8 cellular contexts compared by ENCODE assay signal in genomic region chr11:76859708-76860233, GRCh38. TPM values are rescaled to one million over a fixed set of nuclear protein-coding genes. Genes with fewer than 3 reads are reported as not detected.
DNase-seq lines count a peak whose midpoint lies in the region; ATAC-seq and TF ChIP-seq lines count a peak whose summit lies in the region.

No MANE protein-coding gene starts in this region.

- POLR2A ChIA-PET in SK-N-SH (lab: Yijun Ruan, JAX) = no interaction called here
- POLR2A ChIA-PET in WTC11 (lab: Charles Lee) = no interaction called here

- no peaks in the 10 kb centered on the region for H3K36me3 ChIP-seq in SK-N-SH (replicated peaks in 1 of 2; ENCODE audit: control insufficient read depth in 1 of 2, insufficient read depth in 2 of 2, low read length in 1 of 2)
- no peaks in the 10 kb centered on the region for H3K36me3 ChIP-seq in stomach smooth muscle (ENCODE audit: control insufficient read depth in 2 of 2, insufficient read depth in 2 of 2, low read length in 2 of 2)

- no peaks in the 10 kb centered on the region for H3F3A ChIP-seq in SK-N-SH (replicated peaks; ENCODE audit: insufficient read depth)

- H3K9ac ChIP-seq in SK-N-SH (peak overlapping the region; percentile 19; the same call in 1 of the 2 replicates), stomach smooth muscle (ENCODE audit: low read length in 2 of 2) (no peak overlapping the region)

- in situ Hi-C loops in GM13977 (cut with MboI; ENCODE audit: low pct_unique_long_range_greater_than_20kb, low sequenced_read_pairs, unreplicated experiment) = no loop called here

- peak overlapping the region; percentile 97; the same call in 1 of the 2 replicates for H2AFZ ChIP-seq in SK-N-SH (ENCODE audit: low read depth)

- H3K4me1 ChIP-seq in SK-N-SH (ENCODE audit: control insufficient read depth in 1 of 2, insufficient read depth in 2 of 2, low read depth in 1 of 2, low read length in 1 of 2) (peaks cover 7 to 10% of the 10 kb centered on the region in 2 experiments; a peak in 3 of 4 replicates), stomach smooth muscle (ENCODE audit: control insufficient read depth, insufficient read depth, low read length) (peaks cover 11% of the 10 kb centered on the region)

- no peak for TF ChIP-seq EP300 in SK-N-SH (IDR thresholded peaks at IDR 0.05; ENCODE audit: borderline replicate concordance in 1 of 2, low read depth in 1 of 2, low read length in 1 of 2)

- no peak for DNase-seq in SK-N-SH
- DNase-seq in WTC11 (ENCODE audit: low spot score) = no peak
- peak; percentile 20 for DNase-seq in left kidney (ENCODE audit: low read depth, low spot score)
- DNase-seq in GM13977 (ENCODE audit: low spot score) = no peak
- no peak for DNase-seq in MV-4-11 (lab: John Stamatoyannopoulos, UW)

- H4K20me1 ChIP-seq in SK-N-SH (ENCODE audit: insufficient read depth) = no peaks in the 10 kb centered on the region

- H3K27ac ChIP-seq in SK-N-SH (ENCODE audit: low read depth in 2 of 2, low read length in 1 of 2) (0 out of 4 replicates have a peak overlapping the region, but pooled peaks of 1 of the 2 experiments have one; percentile 60), stomach smooth muscle (ENCODE audit: low read length) (peak overlapping the region; percentile 53)

- H3K9me3 ChIP-seq in SK-N-SH (no peaks in the 10 kb centered on the region), stomach smooth muscle (ENCODE audit: control insufficient read depth in 2 of 2, low read length in 2 of 2) (no peaks in the 10 kb centered on the region)

- TF ChIP-seq RAD21 in SK-N-SH (IDR thresholded peaks at IDR 0.05; ENCODE audit: low read length) = no peak

- no peak for TF ChIP-seq CTCF in SK-N-SH (IDR thresholded peaks at IDR 0.05)
- TF ChIP-seq CTCF in WTC11 (IDR thresholded peaks at IDR 0.05) = no peak
- no peak for TF ChIP-seq CTCF in GM13977 (IDR thresholded peaks at IDR 0.05; ENCODE audit: extremely low read depth, insufficient read depth, missing control alignments)

- H3K79me2 ChIP-seq in SK-N-SH (ENCODE audit: insufficient read depth) = peaks cover 16% of the 10 kb centered on the region

- H3K27me3 Mint-ChIP-seq in WTC11 (ENCODE audit: low read depth) = no peaks in the 10 kb centered on the region

- ATAC-seq in SK-N-SH treated with all-trans-retinoic acid at 6 μM for 48 hours (no peak), WTC11 (no peak), HG03175 (IDR thresholded peaks at IDR 0.05; ENCODE audit: unreplicated experiment) (no peak)

- no peak overlapping the region for H3K4me2 ChIP-seq in SK-N-SH

- H3K27ac Mint-ChIP-seq in WTC11 = peak overlapping the region; percentile 58; the same call in 1 of the 2 replicates

- 97% methylated on average over 14 of the region's 14 CpGs for whole genome bisulfite sequencing in SK-N-SH (ENCODE audit: low lambda C conversion rate)

- no peaks in the 10 kb centered on the region for H3K9me2 ChIP-seq in SK-N-SH

- no peaks in the 10 kb centered on the region for H3K36me3 Mint-ChIP-seq in WTC11

- no peaks in the 10 kb centered on the region for H3K27me3 ChIP-seq in SK-N-SH (ENCODE audit: insufficient read depth)
- H3K27me3 ChIP-seq in stomach smooth muscle (ENCODE audit: control insufficient read depth in 1 of 2, insufficient read depth in 2 of 2, low read length in 2 of 2) = no peaks in the 10 kb centered on the region

- peaks cover 21% of the 10 kb centered on the region for H3K4me1 Mint-ChIP-seq in WTC11

- CTCF ChIA-PET in SK-N-SH (lab: Yijun Ruan, JAX) = interaction anchor here (0.7 to 1.2 kb wide), 5 partner anchors 40 to 138 kb away, joined by 3 read pairs; no protein-coding TSS in a partner anchor
- CTCF ChIA-PET in WTC11 (lab: Charles Lee) = interaction anchor here (0.9 to 3.6 kb wide), 6 partner anchors 21 to 180 kb away, joined by 4 to 41 read pairs (median 4); no protein-coding TSS in a partner anchor

- no peak overlapping the region for H3K4me3 ChIP-seq in SK-N-SH (ENCODE audit: low read depth in 2 of 2, low read length in 1 of 2)
- H3K4me3 ChIP-seq in stomach smooth muscle (ENCODE audit: low read length in 2 of 2) = peak overlapping the region in 1 of 2 donors; percentile 63

- H3K4me3 Mint-ChIP-seq in WTC11 = peak overlapping the region; percentile 49; the same call in 1 of the 2 replicates

- H3K9me3 Mint-ChIP-seq in WTC11 = peaks cover 4% of the 10 kb centered on the region; the same call in 1 of the 2 replicates

TF ChIP-seq in SK-N-SH, 30 proteins besides CTCF, POLR2A, EP300 and RAD21 (continues in another document):
- TF ChIP-seq EZH2phosphoT487 (IDR thresholded peaks at IDR 0.05; ENCODE audit: borderline replicate concordance, low read depth) (no peak), FOSL2 (IDR thresholded peaks at IDR 0.05; ENCODE audit: borderline replicate concordance, low read depth) (no peak), POLR2AphosphoS5 (IDR thresholded peaks at IDR 0.05; ENCODE audit: low read depth, low read length) (no peak), TEAD4 (IDR thresholded peaks at IDR 0.05; ENCODE audit: borderline replicate concordance, insufficient read depth) (no peak), TCF12 (IDR thresholded peaks at IDR 0.05) (no peak), MXI1 (IDR thresholded peaks at IDR 0.05; ENCODE audit: low read depth, low read length) (no peak), ELF1 (IDR thresholded peaks at IDR 0.05) (no peak)

TF ChIP-seq in SK-N-SH treated with all-trans-retinoic acid at 6 μM for 48 hours, 23 proteins besides CTCF, POLR2A, EP300 and RAD21:
- TF ChIP-seq TOX (CRISPR knock-in tag; IDR thresholded peaks at IDR 0.05; ENCODE audit: borderline replicate concordance) (no peak), ESRRG (CRISPR knock-in tag; IDR thresholded peaks at IDR 0.05) (no peak)

TF ChIP-seq in WTC11, 78 proteins besides CTCF, POLR2A, EP300 and RAD21 (continues in another document):
- no peak for TF ChIP-seq ZNF512 (CRISPR knock-in tag; IDR thresholded peaks at IDR 0.05; ENCODE audit: borderline replicate concordance)
- no peak for TF ChIP-seq SP1 (CRISPR knock-in tag; conservative IDR thresholded peaks at IDR 0.05)
- TF ChIP-seq ARID4B (CRISPR knock-in tag; IDR thresholded peaks at IDR 0.05; ENCODE audit: borderline replicate concordance) = no peak

RNA-seq across cellular contexts. Expression of gene ACER3, which starts 0.9 kb away (rescaled TPM):
- 5.4 and 6.3 TPM in 2 replicates for polyA plus RNA-seq in SK-N-SH (2012; rRNA removed)
- polyA plus RNA-seq in SK-N-SH (2012; cell fraction: cytosol; rRNA removed) = 7.5 and 8.1 TPM in 2 replicates
- polyA plus RNA-seq in SK-N-SH (2012; cell fraction: nucleus; rRNA removed) = 3.5 and 6.4 TPM in 2 replicates
- total RNA-seq in WTC11 (2021) = 12.3 to 13.7 TPM (median 12.8 TPM) in 3 replicates
